In the genomic region with DNA sequence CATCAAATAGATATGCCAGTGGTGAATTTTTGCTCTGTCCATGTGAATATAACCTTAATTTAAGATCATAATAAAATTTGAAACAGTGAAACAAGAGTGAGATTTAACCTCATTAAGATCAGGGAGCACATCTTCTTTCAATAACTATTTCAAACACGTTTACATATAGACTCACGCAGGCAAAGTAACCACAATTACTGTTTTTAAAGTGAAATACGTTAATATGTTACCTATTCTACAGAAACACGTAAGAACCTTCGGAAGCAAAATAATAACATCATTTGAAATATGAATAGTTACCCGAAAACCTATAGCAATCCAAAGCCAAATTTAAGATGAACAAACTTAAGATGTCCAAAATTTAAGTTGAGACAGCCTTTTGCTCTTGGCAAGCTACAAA, we compare ENCODE assay signal across 15 cellular contexts.
DNase-seq lines count a peak whose midpoint lies in the region; ATAC-seq, FAIRE-seq and TF ChIP-seq lines count a peak whose summit lies in the region.
"Had no signal": no experiment of that assay in that cellular context is flagged by ENCODE, and none has a peak within 500 bp of the region (broad histone marks: within the 10 kb centered on the region; RNA-seq: fewer than 3 reads in every experiment).

No MANE protein-coding gene starts in this region.

- no peaks in the 10 kb centered on the region for H3K9me3 ChIP-seq in PC-3 (ENCODE audit: low read length)
- H3K9me3 ChIP-seq: ascending aorta, tibial nerve had no signal

- no peak overlapping the region for H3K4me2 ChIP-seq in PC-3 (ENCODE audit: low read length)

- TF ChIP-seq POLR2A in GM12891 (IDR thresholded peaks at IDR 0.05; ENCODE audit: low read depth, low read length): no peak

- intact Hi-C loops in PC-3 (cut with micrococcal nuclease): no loop called here

- peak; percentile 55 for FAIRE-seq in GM12891 (lab: Jason Lieb, UNC)
- FAIRE-seq: small intestine had no signal

- CTCF ChIA-PET in PC-3 (lab: Charles Lee): no interaction called here

- no peak for DNase-seq in GM12891 (ENCODE audit: insufficient read length, low spot score)
- no peak for DNase-seq in PC-3
- no peak for DNase-seq in hippocampal formation (lab: John Stamatoyannopoulos, UW)
- DNase-seq in activated naive CD4-positive, alpha-beta T cell (lab: John Stamatoyannopoulos, UW): no peak
- no peak for DNase-seq in DMS153 (lab: John Stamatoyannopoulos, UW)
- DNase-seq: immature natural killer cell, natural killer cell, small intestine, T-cell had no signal

- BruUV-seq in PC-3 (replicated peaks; lab: Mats Ljungman, UMichigan): no TSS peak

- H3K36me3 ChIP-seq in PC-3 (ENCODE audit: low read depth, low read length): no peaks in the 10 kb centered on the region
- H3K36me3 ChIP-seq: ascending aorta, tibial nerve had no signal

- no peak overlapping the region for H3K27ac ChIP-seq in PC-3 (ENCODE audit: low read length)
- H3K27ac ChIP-seq: ascending aorta, tibial nerve had no signal

- ATAC-seq in GM19397 (IDR thresholded peaks at IDR 0.05; ENCODE audit: unreplicated experiment): peak; percentile 55
- peak; percentile 37 for ATAC-seq in HG02870 (IDR thresholded peaks at IDR 0.05; ENCODE audit: unreplicated experiment)
- peak; percentile 62 for ATAC-seq in HG03571 (IDR thresholded peaks at IDR 0.05; ENCODE audit: unreplicated experiment)
- no peak for ATAC-seq in PC-3
- ATAC-seq: HCT116, natural killer cell, T-cell had no signal

- H4K20me1 ChIP-seq in PC-3 (ENCODE audit: low read length): no peaks in the 10 kb centered on the region

- H2AFZ ChIP-seq in PC-3 (ENCODE audit: low read length): no peak overlapping the region

- H3K4me3 ChIP-seq in PC-3 (ENCODE audit: low read length): no peak overlapping the region
- H3K4me3 ChIP-seq: ascending aorta, tibial nerve had no signal

- H3K9ac ChIP-seq in PC-3 (ENCODE audit: low read length): no peak overlapping the region

- TF ChIP-seq CTCF in PC-3 (conservative IDR thresholded peaks at IDR 0.05; ENCODE audit: low read depth, low read length): no peak

- POLR2A ChIA-PET in PC-3 (lab: Charles Lee; ENCODE audit: unreplicated experiment): no interaction called here

- H3K79me2 ChIP-seq in PC-3 (ENCODE audit: low read length): no peaks in the 10 kb centered on the region

- no peaks in the 10 kb centered on the region for H3F3A ChIP-seq in PC-3 (ENCODE audit: low read length, unreplicated experiment)

- no peaks in the 10 kb centered on the region for H3K27me3 ChIP-seq in PC-3 (ENCODE audit: low read length)
- H3K27me3 ChIP-seq: ascending aorta, tibial nerve had no signal

- H3K9me2 ChIP-seq in PC-3 (replicated peaks; ENCODE audit: low read length): no peaks in the 10 kb centered on the region

- no peaks in the 10 kb centered on the region for H3K4me1 ChIP-seq in PC-3 (ENCODE audit: insufficient read depth, low read length)
- H3K4me1 ChIP-seq: ascending aorta had no signal

TF ChIP-seq in GM12891, 5 proteins besides CTCF, POLR2A, EP300 and RAD21:
- no peak for TF ChIP-seq POU2F2 (IDR thresholded peaks at IDR 0.05; ENCODE audit: low read depth, low read length)
- TF ChIP-seq PAX5 (IDR thresholded peaks at IDR 0.05; ENCODE audit: insufficient read depth, low read length, severe bottlenecking): no peak
- no peak for TF ChIP-seq TAF1 (IDR thresholded peaks at IDR 0.05; ENCODE audit: low read depth, low read length)
- TF ChIP-seq SPI1 (IDR thresholded peaks at IDR 0.05; ENCODE audit: low read depth, low read length): no peak
- no peak for TF ChIP-seq POLR2AphosphoS5 (IDR thresholded peaks at IDR 0.05; ENCODE audit: low read depth, low read length)
